ENCODE assay signal across 30 cellular contexts in genomic region chr22:47966316-47966715, GRCh38.
"Had no signal": no experiment of that assay in that cellular context is flagged by ENCODE, and none has a peak within 500 bp of the region (broad histone marks: within the 10 kb centered on the region; RNA-seq: fewer than 3 reads in every experiment).

No MANE protein-coding gene starts in this region.

- H3K9me3 Mint-ChIP-seq: natural killer cell; neural progenitor cell; stimulated activated effector memory CD8-positive, alpha-beta T cell treated with anti-CD3 and anti-CD28 coated beads, Interleukin-12 subunit alpha, Interleukin-12 subunit beta, amount 100 ng/mL, for 72 hours; stimulated activated naive B cell treated with anti-CD40 and anti-IgM and Interleukin-4, amounts not matched to agents 10 μg/mL and 1 μg/mL and 100 μg/mL, for 72 hours; stimulated activated naive CD8-positive, alpha-beta T cell treated with anti-CD3 and anti-CD28 coated beads, Interleukin-15, Interleukin-2, amounts not matched to agents 100 ng/mL and 50 ng/mL, for 24 hours; type B pancreatic cell had no signal

- DNase-seq: naive thymus-derived CD4-positive, alpha-beta T cell; natural killer cell; nucleus accumbens; ovary; posterior cingulate gyrus; psoas muscle; right cardiac atrium; right lobe of liver; sigmoid colon; small intestine; stimulated activated CD4-positive, alpha-beta T cell treated with anti-CD3 and anti-CD28 coated beads, Interleukin-15, amount 100 ng/mL, for 24 hours; stimulated activated CD4-positive, alpha-beta T cell treated with anti-CD3 and anti-CD28 coated beads, Interleukin-2, amount 100 ng/mL, for 24 hours; stimulated activated CD4-positive, alpha-beta T cell treated with anti-CD3 and anti-CD28 coated beads, Interleukin-2, amount 100 ng/mL, for 48 hours; stimulated activated CD4-positive, alpha-beta T cell treated with anti-CD3 and anti-CD28 coated beads, Interleukin-4, amount 100 ng/mL, for 24 hours; stimulated activated naive B cell treated with anti-CD40 and anti-IgM and Interleukin-4, amounts not matched to agents 10 μg/mL and 1 μg/mL and 100 μg/mL, for 72 hours; stimulated activated naive CD4-positive, alpha-beta T cell treated with Interleukin-2 at 50 U/mL for 16 hours; stomach; thyroid gland; upper lobe of right lung; uterus had no signal

- H3K27ac Mint-ChIP-seq: naive thymus-derived CD4-positive, alpha-beta T cell; natural killer cell; nephron; neural progenitor cell; progenitor cell of endocrine pancreas; stimulated activated effector memory CD8-positive, alpha-beta T cell treated with anti-CD3 and anti-CD28 coated beads, Interleukin-12 subunit alpha, Interleukin-12 subunit beta, amount 100 ng/mL, for 72 hours; stimulated activated naive B cell treated with anti-CD40 and anti-IgM and Interleukin-4, amounts not matched to agents 10 μg/mL and 1 μg/mL and 100 μg/mL, for 72 hours; stimulated activated naive CD8-positive, alpha-beta T cell treated with anti-CD3 and anti-CD28 coated beads, Interleukin-15, Interleukin-2, amounts not matched to agents 100 ng/mL and 50 ng/mL, for 24 hours; type B pancreatic cell had no signal

- H3K4me1 ChIP-seq: neural progenitor cell, parathyroid adenoma, psoas muscle, right lobe of liver, sigmoid colon, stomach, thyroid gland, tibial nerve, upper lobe of right lung, uterus had no signal

- H3K27me3 ChIP-seq: neural progenitor cell, neutrophil, ovary, thyroid gland, tibial nerve, upper lobe of right lung, uterus had no signal

- ATAC-seq: naive thymus-derived CD4-positive, alpha-beta T cell; natural killer cell; psoas muscle; right cardiac atrium; right lobe of liver; stimulated activated effector memory CD8-positive, alpha-beta T cell treated with anti-CD3 and anti-CD28 coated beads, Interleukin-12 subunit alpha, Interleukin-12 subunit beta, amount 100 ng/mL, for 72 hours; stimulated activated naive B cell treated with anti-CD40 and anti-IgM and Interleukin-4, amounts not matched to agents 10 μg/mL and 1 μg/mL and 100 μg/mL, for 72 hours; upper lobe of right lung had no signal

- H3K36me3 ChIP-seq: neural progenitor cell, neutrophil, ovary, right lobe of liver, sigmoid colon, stomach, thoracic aorta, thyroid gland, tibial nerve, upper lobe of right lung, uterus had no signal

- H3K9me3 ChIP-seq: neutrophil, ovary, psoas muscle, right lobe of liver, sigmoid colon, stomach, thoracic aorta, thyroid gland, tibial nerve, upper lobe of right lung, uterus had no signal

- H3K4me1 Mint-ChIP-seq: naive thymus-derived CD4-positive, alpha-beta T cell; natural killer cell; nephron; neural progenitor cell; stimulated activated effector memory CD8-positive, alpha-beta T cell treated with anti-CD3 and anti-CD28 coated beads, Interleukin-12 subunit alpha, Interleukin-12 subunit beta, amount 100 ng/mL, for 72 hours; stimulated activated naive B cell treated with anti-CD40 and anti-IgM and Interleukin-4, amounts not matched to agents 10 μg/mL and 1 μg/mL and 100 μg/mL, for 72 hours had no signal

- H3K4me3 ChIP-seq: neural progenitor cell, ovary, psoas muscle, right lobe of liver, sigmoid colon, stomach, thoracic aorta, thyroid gland, tibial nerve, upper lobe of right lung, uterus had no signal

- H3K4me3 Mint-ChIP-seq: naive thymus-derived CD4-positive, alpha-beta T cell; natural killer cell; nephron; neural progenitor cell; stimulated activated effector memory CD8-positive, alpha-beta T cell treated with anti-CD3 and anti-CD28 coated beads, Interleukin-12 subunit alpha, Interleukin-12 subunit beta, amount 100 ng/mL, for 72 hours; stimulated activated naive B cell treated with anti-CD40 and anti-IgM and Interleukin-4, amounts not matched to agents 10 μg/mL and 1 μg/mL and 100 μg/mL, for 72 hours; stimulated activated naive CD8-positive, alpha-beta T cell treated with anti-CD3 and anti-CD28 coated beads, Interleukin-15, Interleukin-2, amounts not matched to agents 100 ng/mL and 50 ng/mL, for 24 hours; type B pancreatic cell had no signal

- H3K36me3 Mint-ChIP-seq: naive thymus-derived CD4-positive, alpha-beta T cell; natural killer cell; neural progenitor cell; stimulated activated effector memory CD8-positive, alpha-beta T cell treated with anti-CD3 and anti-CD28 coated beads, Interleukin-12 subunit alpha, Interleukin-12 subunit beta, amount 100 ng/mL, for 72 hours; stimulated activated naive B cell treated with anti-CD40 and anti-IgM and Interleukin-4, amounts not matched to agents 10 μg/mL and 1 μg/mL and 100 μg/mL, for 72 hours; type B pancreatic cell had no signal

- H3K27ac ChIP-seq: neural progenitor cell, neutrophil, ovary, parathyroid adenoma, psoas muscle, right lobe of liver, sigmoid colon, stomach, thoracic aorta, thyroid gland, tibial nerve, upper lobe of right lung, uterus had no signal
